16 cellular contexts compared by ENCODE assay signal in the genomic region with DNA sequence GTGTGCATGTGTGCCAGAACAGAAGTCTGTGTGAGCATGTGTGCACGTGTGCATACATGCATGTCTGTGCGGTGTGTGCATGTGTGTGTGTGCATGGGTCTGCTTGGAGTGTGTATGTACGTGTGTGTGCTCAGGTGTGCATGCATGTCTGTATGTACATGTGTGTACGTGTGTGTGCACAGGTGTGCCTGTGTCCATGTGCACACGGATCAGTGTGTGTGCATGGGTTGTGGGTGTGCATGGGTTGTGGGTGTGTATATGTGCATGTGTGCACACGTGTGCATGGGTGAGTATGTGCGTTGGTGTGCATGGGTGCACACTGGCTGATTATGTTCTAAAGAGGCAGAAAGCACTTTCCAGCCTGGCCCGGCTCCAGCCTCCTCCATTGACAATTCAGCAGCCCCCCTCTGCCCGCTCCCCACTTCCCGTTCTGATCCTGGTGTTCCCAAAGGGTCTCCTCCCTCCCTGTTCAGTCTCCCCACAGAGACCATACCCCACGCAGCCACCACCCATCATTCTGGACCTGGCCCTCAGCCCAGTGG.
"Had no signal": no experiment of that assay in that cellular context is flagged by ENCODE, and none has a peak within 500 bp of the region (broad histone marks: within the 10 kb centered on the region; RNA-seq: fewer than 3 reads in every experiment).

No MANE protein-coding gene starts in this region.

- H3K27ac ChIP-seq: foreskin keratinocyte, heart left ventricle, neutrophil, thyroid gland had no signal

- H3K9me3 Mint-ChIP-seq: endodermal cell, naive B cell had no signal

- FAIRE-seq: endothelial cell of umbilical vein, small intestine had no signal

- DNase-seq: effector CD4-positive, alpha-beta T cell; endodermal cell; erythroblast; foreskin keratinocyte; hippocampal formation; left colon; mesendoderm; naive B cell; small intestine; stimulated activated CD4-positive, alpha-beta T cell treated with anti-CD3 and anti-CD28 coated beads, Interleukin-12 subunit alpha, Interleukin-12 subunit beta, amount 100 ng/mL, for 4 hours; stimulated activated naive CD4-positive, alpha-beta T cell treated with Interleukin-2 at 50 U/mL for 16 hours; thyroid gland had no signal

- H3K4me3 Mint-ChIP-seq: endodermal cell, naive B cell had no signal

- H3K4me1 Mint-ChIP-seq: endodermal cell, naive B cell had no signal

- H3K36me3 Mint-ChIP-seq: naive B cell had no signal

- H3K27ac Mint-ChIP-seq: endodermal cell, naive B cell had no signal

- H3K36me3 ChIP-seq: heart left ventricle, neutrophil, thyroid gland had no signal

- H3K27me3 Mint-ChIP-seq: naive B cell had no signal

- H3K27me3 ChIP-seq: foreskin keratinocyte, heart left ventricle, neutrophil, thyroid gland had no signal

- H3K4me1 ChIP-seq: foreskin keratinocyte, thyroid gland had no signal

- H3K9me3 ChIP-seq: heart left ventricle, neutrophil, thyroid gland had no signal

- H3K4me3 ChIP-seq: coronary artery, heart left ventricle, thyroid gland had no signal

- ATAC-seq: foreskin keratinocyte, left colon had no signal
